19 cellular contexts compared by ENCODE assay signal in genomic region chr7:45003789-45004188, GRCh38. TPM values are rescaled to one million over a fixed set of nuclear protein-coding genes. Genes with fewer than 3 reads are reported as not detected.
DNase-seq lines count a peak whose midpoint lies in the region; ATAC-seq and TF ChIP-seq lines count a peak whose summit lies in the region.
"Had no signal": no experiment of that assay in that cellular context is flagged by ENCODE, and none has a peak within 500 bp of the region (broad histone marks: within the 10 kb centered on the region; RNA-seq: fewer than 3 reads in every experiment).

No MANE protein-coding gene starts in this region.

- no peaks in the 10 kb centered on the region for H3K9me3 ChIP-seq in CD4-positive, CD25-positive, alpha-beta regulatory T cell (ENCODE audit: control insufficient read depth in 2 of 2, low read length in 2 of 2)
- H3K9me3 ChIP-seq in CD8-positive, alpha-beta T cell (ENCODE audit: low read length), result no peaks in the 10 kb centered on the region
- no peaks in the 10 kb centered on the region for H3K9me3 ChIP-seq in tibial nerve
- H3K9me3 ChIP-seq: BE2C, Peyer's patch had no signal

- TF ChIP-seq EP300 in tibial nerve (IDR thresholded peaks at IDR 0.05), result no peak

- no peak for TF ChIP-seq POLR2A in tibial nerve (IDR thresholded peaks at IDR 0.05)

- H3K36me3 ChIP-seq in CD4-positive, CD25-positive, alpha-beta regulatory T cell (ENCODE audit: control insufficient read depth, insufficient read depth, low read length), result peaks cover 10% of the 10 kb centered on the region
- H3K36me3 ChIP-seq in CD8-positive, alpha-beta T cell (ENCODE audit: insufficient read depth, low read length), result no peaks in the 10 kb centered on the region
- no peaks in the 10 kb centered on the region for H3K36me3 ChIP-seq in tibial nerve
- H3K36me3 ChIP-seq: Peyer's patch had no signal

- peak overlapping the region; percentile 47 to 75 (median 61) for H3K27ac Mint-ChIP-seq in CD4-positive, CD25-positive, alpha-beta regulatory T cell
- peak overlapping the region; percentile 75 for H3K27ac Mint-ChIP-seq in CD8-positive, alpha-beta T cell
- H3K27ac Mint-ChIP-seq in naive thymus-derived CD8-positive, alpha-beta T cell, result peak overlapping the region in 6 of 10 donors; percentile 56 to 78 (median 63)

- peaks cover 11% of the 10 kb centered on the region for H3K36me3 Mint-ChIP-seq in CD4-positive, CD25-positive, alpha-beta regulatory T cell
- peaks cover 24% of the 10 kb centered on the region for H3K36me3 Mint-ChIP-seq in CD8-positive, alpha-beta T cell
- H3K36me3 Mint-ChIP-seq in naive thymus-derived CD8-positive, alpha-beta T cell, result peaks cover 0 to 7% (median 2%) of the 10 kb centered on the region in 3 donors

- no peaks in the 10 kb centered on the region for H3K27me3 ChIP-seq in CD4-positive, CD25-positive, alpha-beta regulatory T cell (ENCODE audit: control insufficient read depth, insufficient read depth, low read length)
- no peaks in the 10 kb centered on the region for H3K27me3 ChIP-seq in CD8-positive, alpha-beta T cell (ENCODE audit: insufficient read depth, low read length)
- H3K27me3 ChIP-seq in tibial nerve, result no peaks in the 10 kb centered on the region
- H3K27me3 ChIP-seq: BE2C, Peyer's patch had no signal

- CTCF ChIA-PET in CD8-positive, alpha-beta T cell (lab: Charles Lee), result interaction anchor here (0.9 to 6.3 kb wide), 5 partner anchors 10 to 132 kb away, joined by 3 to 52 read pairs (median 4); no protein-coding TSS in a partner anchor
- CTCF ChIA-PET in RWPE1 (lab: Yijun Ruan, JAX), result no interaction called here

- peaks cover 42% of the 10 kb centered on the region for H3K4me1 ChIP-seq in CD4-positive, CD25-positive, alpha-beta regulatory T cell (ENCODE audit: control insufficient read depth, insufficient read depth, low read length, poor library complexity, severe bottlenecking)
- H3K4me1 ChIP-seq in CD8-positive, alpha-beta T cell (ENCODE audit: insufficient read depth, low read length), result peaks cover 26% of the 10 kb centered on the region
- peaks cover 0 to 43% (median 20%) of the 10 kb centered on the region in 4 donors for H3K4me1 ChIP-seq in tibial nerve

- no peak for DNase-seq in CD4-positive, CD25-positive, alpha-beta regulatory T cell
- no peak for DNase-seq in CD8-positive, alpha-beta T cell
- DNase-seq in RWPE1 (ENCODE audit: low spot score) (no peak), tibial nerve (ENCODE audit: low spot score in 2 of 2) (no peak), 8988T (no peak)
- no peak for DNase-seq in naive thymus-derived CD8-positive, alpha-beta T cell
- DNase-seq: BE2C, COR-L47, DMS153, MV-4-11, NCI-H1417 treated with DMSO at 0.1 percent for 48 hours, NCI-H2029, NCI-H2171 treated with DMSO at 0.1 percent for 48 hours, NCI-H774, Peyer's patch, SHP77 had no signal

- POLR2A ChIA-PET in CD8-positive, alpha-beta T cell (lab: Charles Lee), result interaction anchor here (1.5 kb wide), 1 partner anchor 24 kb away, joined by 7 read pairs; no protein-coding TSS in a partner anchor
- POLR2A ChIA-PET in RWPE1 (lab: Yijun Ruan, JAX; ENCODE audit: low non-redundant PET), result no interaction called here
- POLR2A ChIA-PET in naive thymus-derived CD8-positive, alpha-beta T cell (lab: Charles Lee), result interaction anchor here (0.5 to 10.5 kb wide), 4 partner anchors 24 to 150 kb away, joined by 3 to 314 read pairs (median 4); no protein-coding TSS in a partner anchor

- H3K27me3 Mint-ChIP-seq in CD4-positive, CD25-positive, alpha-beta regulatory T cell, result peaks cover 10% of the 10 kb centered on the region
- no peaks in the 10 kb centered on the region for H3K27me3 Mint-ChIP-seq in CD8-positive, alpha-beta T cell (ENCODE audit: low read depth)
- no peaks in the 10 kb centered on the region for H3K27me3 Mint-ChIP-seq in naive thymus-derived CD8-positive, alpha-beta T cell

- H3K9me3 Mint-ChIP-seq in CD4-positive, CD25-positive, alpha-beta regulatory T cell, result peaks cover 0 to 2% (median 0%) of the 10 kb centered on the region in 7 donors
- H3K9me3 Mint-ChIP-seq in CD8-positive, alpha-beta T cell, result no peaks in the 10 kb centered on the region
- H3K9me3 Mint-ChIP-seq in naive thymus-derived CD8-positive, alpha-beta T cell, result no peaks in the 10 kb centered on the region

- no peak for ATAC-seq in CD4-positive, CD25-positive, alpha-beta regulatory T cell (ENCODE audit: low read depth in 2 of 2)
- ATAC-seq in CD8-positive, alpha-beta T cell, result no peak
- ATAC-seq in naive thymus-derived CD8-positive, alpha-beta T cell, result no peak
- ATAC-seq in HG03378 (IDR thresholded peaks at IDR 0.05; ENCODE audit: unreplicated experiment), result no peak

- WGBS in tibial nerve, 2 donors, result 96 to 97% methylated on average over 4 of the region's 4 CpGs

- H3K4me3 Mint-ChIP-seq in CD4-positive, CD25-positive, alpha-beta regulatory T cell, result peak overlapping the region in 2 of 4 donors; percentile 56 to 62
- no peak overlapping the region for H3K4me3 Mint-ChIP-seq in CD8-positive, alpha-beta T cell
- no peak overlapping the region for H3K4me3 Mint-ChIP-seq in naive thymus-derived CD8-positive, alpha-beta T cell

- TF ChIP-seq CTCF in CD8-positive, alpha-beta T cell (IDR thresholded peaks at IDR 0.05), result no peak
- TF ChIP-seq CTCF in RWPE1 (conservative IDR thresholded peaks at IDR 0.05; ENCODE audit: low read depth), result no peak
- TF ChIP-seq CTCF in tibial nerve (IDR thresholded peaks at IDR 0.05), result no peak

- H3K4me1 Mint-ChIP-seq in CD4-positive, CD25-positive, alpha-beta regulatory T cell, result peaks cover 22 to 78% (median 48%) of the 10 kb centered on the region in 4 donors
- peaks cover 56% of the 10 kb centered on the region for H3K4me1 Mint-ChIP-seq in CD8-positive, alpha-beta T cell (ENCODE audit: low read depth)
- H3K4me1 Mint-ChIP-seq in naive thymus-derived CD8-positive, alpha-beta T cell, result peaks cover 18 to 77% (median 60%) of the 10 kb centered on the region in 4 donors

- intact Hi-C loops in CD8-positive, alpha-beta T cell (cut with DNase I, micrococcal nuclease), result loop anchor here (2.0 to 10.0 kb wide), 3 partner anchors 15 to 51 kb away; no protein-coding TSS in a partner anchor

- H3K27ac ChIP-seq in CD4-positive, CD25-positive, alpha-beta regulatory T cell (ENCODE audit: insufficient read depth, low read length, poor library complexity, severe bottlenecking), result peak overlapping the region; percentile 33
- no peak overlapping the region for H3K27ac ChIP-seq in CD8-positive, alpha-beta T cell (ENCODE audit: low read depth, low read length)
- peak overlapping the region; percentile 66; the same call in 1 of the 2 replicates for H3K27ac ChIP-seq in RWPE1
- H3K27ac ChIP-seq in tibial nerve, result no peak overlapping the region
- H3K27ac ChIP-seq: Peyer's patch had no signal

- no peak overlapping the region for H3K4me3 ChIP-seq in CD4-positive, CD25-positive, alpha-beta regulatory T cell (ENCODE audit: low read depth, low read length)
- no peak overlapping the region for H3K4me3 ChIP-seq in CD8-positive, alpha-beta T cell (ENCODE audit: low read depth, low read length)
- H3K4me3 ChIP-seq in tibial nerve, result no peak overlapping the region
- H3K4me3 ChIP-seq: Peyer's patch had no signal

RNA-seq across cellular contexts. Expression of gene CCM2, which starts 3.8 kb away (rescaled TPM):
- total RNA-seq in CD4-positive, CD25-positive, alpha-beta regulatory T cell, result 190 TPM
- polyA plus RNA-seq in CD4-positive, CD25-positive, alpha-beta regulatory T cell, result 100 to 1,000 TPM; 139 to 163 (median 156) TPM
- 10 to 100 TPM; 42.8 to 44.6 TPM for total RNA-seq in CD8-positive, alpha-beta T cell
- total RNA-seq in naive thymus-derived CD8-positive, alpha-beta T cell, result 100 to 1,000 TPM; 160 to 167 TPM
- 10 to 100 TPM; 49.9 to 81.7 (median 63.2) TPM for polyA plus RNA-seq in naive thymus-derived CD8-positive, alpha-beta T cell
- total RNA-seq in tibial nerve, result 10 to 100 TPM; 41.1 to 46.3 (median 44.0) TPM

RNA-seq across cellular contexts. Expression of gene MYO1G, which starts 25.0 kb away (rescaled TPM):
- total RNA-seq in CD4-positive, CD25-positive, alpha-beta regulatory T cell, result 427 TPM
- 100 to 1,000 TPM; 132 to 229 (median 160) TPM for polyA plus RNA-seq in CD4-positive, CD25-positive, alpha-beta regulatory T cell
- total RNA-seq in CD8-positive, alpha-beta T cell, result 100 to 1,000 TPM; 142 to 143 TPM
- 10 to 100 TPM; 44.4 to 44.5 TPM for total RNA-seq in naive thymus-derived CD8-positive, alpha-beta T cell
- polyA plus RNA-seq in naive thymus-derived CD8-positive, alpha-beta T cell, result 100 to 1,000 TPM in 1 of 3 donors, 10 to 100 TPM in 2; 60.0 to 106 (median 73.8) TPM
- 10 to 100 TPM in 1 of 4 donors, 1 to 10 TPM in 2, under 1 TPM in 1; 0.84 to 10.5 (median 3.3) TPM for total RNA-seq in tibial nerve
- total RNA-seq: LHCN-M2 had no signal
- polyA plus RNA-seq: AG04450 had no signal

Comparison
In these comparisons a context has a peak if more than half of its experiments do, and no peak if none do; other contexts are left out.
1. H3K27ac ChIP-seq: peak in CD4-positive, CD25-positive, alpha-beta regulatory T cell (single experiment) and RWPE1 (single experiment); none in CD8-positive, alpha-beta T cell (single experiment) and tibial nerve (0 of 4).
2. Peak in every context shown above with its lines, with median percentiles within 50 percentile points of each other: H3K27ac Mint-ChIP-seq.